In the genomic region with DNA sequence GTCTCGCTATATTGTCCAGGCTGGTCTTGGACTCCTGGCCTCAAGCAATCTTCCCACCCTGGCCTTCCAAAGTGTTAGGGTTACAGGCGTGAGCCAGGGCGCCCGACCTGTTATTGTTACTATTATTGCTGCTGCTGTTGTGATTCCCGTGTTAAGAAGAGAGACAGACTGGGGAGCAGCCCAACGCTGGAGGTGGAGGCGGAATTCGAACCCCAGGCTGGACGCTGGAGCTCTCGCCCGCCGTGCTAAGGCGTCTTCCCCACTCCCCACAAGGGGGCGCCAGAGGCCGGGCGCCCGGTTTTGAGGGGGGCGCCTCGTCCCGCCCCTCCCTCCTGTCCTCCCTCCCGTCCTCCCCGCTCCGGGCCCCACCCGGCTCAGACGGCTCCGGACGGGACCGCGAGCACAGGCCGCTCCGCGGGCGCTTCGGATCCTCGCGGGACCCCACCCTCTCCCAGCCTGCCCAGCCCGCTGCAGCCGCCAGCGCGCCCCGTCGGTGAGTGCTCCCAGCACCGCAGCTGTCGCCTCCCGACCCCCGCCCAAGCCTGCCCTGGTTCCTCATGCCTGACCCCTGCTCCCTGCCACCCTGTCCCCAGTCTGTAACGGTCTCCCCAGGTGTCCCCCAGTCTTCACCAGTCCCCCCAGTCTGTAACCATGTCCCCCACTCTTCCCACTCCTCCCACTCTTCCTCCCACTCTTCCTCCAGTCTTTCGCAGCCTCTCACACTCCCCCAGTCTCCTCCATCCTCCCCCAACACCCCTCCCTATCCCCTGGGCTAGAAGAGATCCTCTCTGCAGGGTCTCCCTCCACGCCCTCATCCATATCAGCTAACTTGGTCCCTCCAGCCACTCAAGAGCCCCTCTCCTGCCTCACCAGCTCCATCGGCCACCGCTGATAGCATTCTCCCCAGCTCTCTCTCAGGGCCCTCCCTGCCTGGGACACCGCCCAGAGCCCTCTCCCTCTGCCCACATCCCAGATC, we compare ENCODE assay signal across 8 cellular contexts. TPM values are rescaled to one million over a fixed set of nuclear protein-coding genes. Genes with fewer than 3 reads are reported as not detected.
DNase-seq lines count a peak whose midpoint lies in the region; ATAC-seq, FAIRE-seq and TF ChIP-seq lines count a peak whose summit lies in the region.

A gene with protein sequence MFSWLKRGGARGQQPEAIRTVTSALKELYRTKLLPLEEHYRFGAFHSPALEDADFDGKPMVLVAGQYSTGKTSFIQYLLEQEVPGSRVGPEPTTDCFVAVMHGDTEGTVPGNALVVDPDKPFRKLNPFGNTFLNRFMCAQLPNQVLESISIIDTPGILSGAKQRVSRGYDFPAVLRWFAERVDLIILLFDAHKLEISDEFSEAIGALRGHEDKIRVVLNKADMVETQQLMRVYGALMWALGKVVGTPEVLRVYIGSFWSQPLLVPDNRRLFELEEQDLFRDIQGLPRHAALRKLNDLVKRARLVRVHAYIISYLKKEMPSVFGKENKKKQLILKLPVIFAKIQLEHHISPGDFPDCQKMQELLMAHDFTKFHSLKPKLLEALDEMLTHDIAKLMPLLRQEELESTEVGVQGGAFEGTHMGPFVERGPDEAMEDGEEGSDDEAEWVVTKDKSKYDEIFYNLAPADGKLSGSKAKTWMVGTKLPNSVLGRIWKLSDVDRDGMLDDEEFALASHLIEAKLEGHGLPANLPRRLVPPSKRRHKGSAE (plus strand): TSS at position 377 of the 976 bp plus-strand sequence. CDS start 3,191 bp downstream, outside the sequence.

- WGBS in ovary, 3 donors: 1 to 3% (median 3%) methylated on average over 43 to 51 of the region's 52 CpGs

- H3K27ac ChIP-seq in OCI-LY7 (ENCODE audit: low read depth, low read length, poor library complexity, severe bottlenecking) (no peak within 1 kb of the TSS), ovary (peak within 1 kb of the TSS; percentile 73 to 88)

- H3K9me2 ChIP-seq in OCI-LY7 (ENCODE audit: insufficient read depth, low read length): no peaks in the 10 kb centered on the region

- H3K27me3 ChIP-seq in ovary: no peaks in the 10 kb centered on the region

- no peaks in the 10 kb centered on the region for H3K79me2 ChIP-seq in OCI-LY7 (ENCODE audit: insufficient read depth, low read depth, low read length)

- no peak within 1 kb of the TSS for H3K4me2 ChIP-seq in OCI-LY7 (ENCODE audit: low read length)

- no peak for TF ChIP-seq EP300 in ovary (IDR thresholded peaks at IDR 0.05)

- no peak within 1 kb of the TSS for H3K4me3 ChIP-seq in OCI-LY7 (ENCODE audit: low read depth, low read length, poor library complexity, severe bottlenecking)
- peak within 1 kb of the TSS; percentile 92 for H3K4me3 ChIP-seq in ovary

- intact Hi-C loops in OCI-LY7 (cut with micrococcal nuclease; ENCODE audit: unreplicated experiment) (loop anchor here (2.0 kb wide), 1 partner anchor 75 kb away; no protein-coding TSS in a partner anchor), head of caudate nucleus (cut with DNase I) (no loop called here), ovary (cut with DNase I) (loop anchor here (1.0 to 10.0 kb wide), 4 partner anchors 30 to 74 kb away; partner anchors contain the start of gene NOP53 (in 1 of the 4))

- peak; percentile 78 for TF ChIP-seq POLR2A in ovary (IDR thresholded peaks at IDR 0.05)

- POLR2A ChIA-PET in OCI-LY7 (lab: Charles Lee): no interaction called here

- H3K36me3 ChIP-seq in OCI-LY7 (ENCODE audit: insufficient read depth, low read length): no peaks in the 10 kb centered on the region
- no peaks in the 10 kb centered on the region for H3K36me3 ChIP-seq in ovary

- ATAC-seq in HG03469 (IDR thresholded peaks at IDR 0.05; ENCODE audit: unreplicated experiment): no peak

- no peak for FAIRE-seq in urothelium cell line (lab: Jason Lieb, UNC)

- no peak within 1 kb of the TSS for H2AFZ ChIP-seq in OCI-LY7 (ENCODE audit: low read length)

- H3K9me3 ChIP-seq in OCI-LY7 (ENCODE audit: low read length) (no peaks in the 10 kb centered on the region), ovary (no peaks in the 10 kb centered on the region)

- DNase-seq in OCI-LY7 (ENCODE audit: low spot score) (no peak), head of caudate nucleus (peak in 33 of 42 donors; percentile 14 to 78 (median 50)), ovary (peak; percentile 85 to 91 (median 90)), urothelium cell line (ENCODE audit: low spot score) (peak; percentile 82), MV-4-11 (lab: John Stamatoyannopoulos, UW) (no peak)
- DNase-seq in activated naive CD4-positive, alpha-beta T cell treated with anti-CD3 and anti-CD28 coated beads, Interleukin-2, amount 50 U/mL, for 16 hours: peak; percentile 51

- no peaks in the 10 kb centered on the region for H4K20me1 ChIP-seq in OCI-LY7 (ENCODE audit: insufficient read depth, low read length)

- no TSS peak for BruUV-seq in OCI-LY7 (replicated peaks; lab: Mats Ljungman, UMichigan)

- H3K4me1 ChIP-seq in OCI-LY7 (ENCODE audit: insufficient read depth, low read length, poor library complexity, severe bottlenecking) (no peaks in the 10 kb centered on the region), ovary (ENCODE audit: insufficient read depth) (peaks cover 25% of the 10 kb centered on the region)

- TF ChIP-seq CTCF in GM12874 (IDR thresholded peaks at IDR 0.05; ENCODE audit: insufficient read depth, low read depth, low read length) (peak; percentile 83), OCI-LY7 (conservative IDR thresholded peaks at IDR 0.05; ENCODE audit: low read length) (peak; percentile 81), ovary (IDR thresholded peaks at IDR 0.05) (peak; percentile 98 to 99 (median 98))

- CTCF ChIA-PET in OCI-LY7 (lab: Charles Lee; ENCODE audit: unreplicated experiment): interaction anchor here (0.6 kb wide), 2 partner anchors 65 to 457 kb away, joined by 3 read pairs; partner anchors contain the start of gene SELENOW

RNA-seq across cellular contexts. Expression of the gene that starts here (rescaled TPM):
- not detected in 2 replicates for total RNA-seq in OCI-LY7 (2014; rRNA removed; shearing (Covaris generic))
- not detected in 2 replicates for total RNA-seq in OCI-LY7 (2022)
- 100 to 1,000 TPM in 5 of 7 donors, 10 to 100 TPM in 2; 28.0 to 162 (median 129) TPM for total RNA-seq in ovary
- 10 to 100 TPM; 62.4 to 86.0 TPM for polyA plus RNA-seq in ovary

Comparison
In these comparisons a context has a peak if more than half of its experiments do, and no peak if none do; other contexts are left out.
1. RNA of the gene that starts here (total RNA-seq): 28.0 to 162 TPM in ovary; not detected in OCI-LY7; every median in the first group is over 10 times any median in the second.
2. DNase-seq: peak in activated naive CD4-positive, alpha-beta T cell treated with anti-CD3 and anti-CD28 coated beads, Interleukin-2, amount 50 U/mL, for 16 hours (single experiment), head of caudate nucleus (33 of 42), ovary (5 of 5) and urothelium cell line (single experiment); none in OCI-LY7 (single experiment) and MV-4-11 (single experiment).
3. Peak in every context shown above with its lines, with median percentiles within 50 percentile points of each other: CTCF ChIP-seq.